ENCODE assay signal across 15 cellular contexts in the genomic region with DNA sequence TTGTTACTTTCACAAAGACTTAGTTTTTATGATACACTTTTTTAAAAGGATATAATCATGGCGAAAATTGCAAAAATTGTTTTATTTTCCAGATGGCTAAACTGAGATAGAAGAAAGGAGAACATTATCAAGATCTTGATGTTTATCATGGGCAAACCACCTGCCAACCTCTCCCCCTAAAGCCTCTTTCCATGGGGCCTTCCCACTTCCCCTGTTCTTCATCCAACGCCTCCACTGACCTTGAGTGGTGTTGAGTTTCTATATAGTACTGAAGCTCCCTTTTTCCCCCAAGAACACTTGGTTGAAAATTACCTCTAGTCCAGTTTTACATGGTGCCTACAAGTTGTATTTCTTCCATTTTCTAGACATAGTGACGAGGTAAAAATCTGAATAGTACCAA. TPM values are rescaled to one million over a fixed set of nuclear protein-coding genes. Genes with fewer than 3 reads are reported as not detected.
A peak's percentile ranks its signal among the peaks of the same experiment; 100 is the strongest.
DNase-seq lines count a peak whose midpoint lies in the region; ATAC-seq and TF ChIP-seq lines count a peak whose summit lies in the region.
"Had no signal": no experiment of that assay in that cellular context is flagged by ENCODE, and none has a peak within 500 bp of the region (broad histone marks: within the 10 kb centered on the region; RNA-seq: fewer than 3 reads in every experiment).

No MANE protein-coding gene starts in this region.

- H3K27me3 ChIP-seq in heart right ventricle (no peaks in the 10 kb centered on the region), adrenal gland (no peaks in the 10 kb centered on the region), uterus (no peaks in the 10 kb centered on the region)

- H3K4me1 ChIP-seq in heart right ventricle (peaks cover 7 to 86% (median 82%) of the 10 kb centered on the region in 9 donors), adrenal gland (replicated peaks in 1 of 2) (peaks cover 41 to 73% of the 10 kb centered on the region in 2 donors), uterus (peaks cover 7 to 29% of the 10 kb centered on the region in 2 donors)

- no peak overlapping the region for H3K4me3 Mint-ChIP-seq in natural killer cell
- H3K4me3 Mint-ChIP-seq: activated CD4-positive, alpha-beta memory T cell treated with anti-CD3 and anti-CD28 coated beads, Interleukin-2, amount 10 ng/mL, durations not matched to agents 7 days and 5 days; activated naive CD4-positive, alpha-beta T cell treated with anti-CD3 and anti-CD28 coated beads for 36 hours had no signal

- no peak for ATAC-seq in heart right ventricle
- ATAC-seq in natural killer cell: no peak
- ATAC-seq in GM18519 (IDR thresholded peaks at IDR 0.05; ENCODE audit: low FRiP score, unreplicated experiment): no peak
- ATAC-seq in HG03025 (IDR thresholded peaks at IDR 0.05; ENCODE audit: low FRiP score, unreplicated experiment): no peak
- ATAC-seq: sciatic nerve had no signal

- WGBS in heart right ventricle, 2 donors: 41 to 57% methylated on average over 3 of the region's 3 CpGs
- 46 to 76% (median 49%) methylated on average over 3 of the region's 3 CpGs for WGBS in adrenal gland, 4 donors

- H3K27ac Mint-ChIP-seq in natural killer cell: peak overlapping the region; percentile 33 to 35
- H3K27ac Mint-ChIP-seq: activated CD4-positive, alpha-beta memory T cell treated with anti-CD3 and anti-CD28 coated beads, Interleukin-2, amount 10 ng/mL, durations not matched to agents 7 days and 5 days; activated naive CD4-positive, alpha-beta T cell treated with anti-CD3 and anti-CD28 coated beads for 36 hours had no signal

- H3K36me3 ChIP-seq in heart right ventricle (no peaks in the 10 kb centered on the region), adrenal gland (replicated peaks in 1 of 2) (no peaks in the 10 kb centered on the region), uterus (no peaks in the 10 kb centered on the region)

- intact Hi-C loops in heart right ventricle (cut with DNase I): no loop called here
- intact Hi-C loops in cardiac septum (cut with DNase I): no loop called here
- intact Hi-C loops in adrenal gland (cut with DNase I): no loop called here
- intact Hi-C loops in natural killer cell (cut with micrococcal nuclease): no loop called here
- intact Hi-C loops in uterus (cut with DNase I; ENCODE audit: low total_unique reads): no loop called here

- H3K9me3 Mint-ChIP-seq in natural killer cell: no peaks in the 10 kb centered on the region
- H3K9me3 Mint-ChIP-seq: activated CD4-positive, alpha-beta memory T cell treated with anti-CD3 and anti-CD28 coated beads, Interleukin-2, amount 10 ng/mL, durations not matched to agents 7 days and 5 days; activated naive CD4-positive, alpha-beta T cell treated with anti-CD3 and anti-CD28 coated beads for 36 hours had no signal

- H3K27ac ChIP-seq in heart right ventricle (peak overlapping the region in 7 of 10 donors; percentile 8 to 90 (median 58)), adrenal gland (peak overlapping the region in 4 of 5 donors; percentile 20 to 91 (median 28)), uterus (peak overlapping the region; percentile 94 to 95)

- no peaks in the 10 kb centered on the region for H3K9me3 ChIP-seq in heart right ventricle
- H3K9me3 ChIP-seq in adrenal gland (replicated peaks in 1 of 3): no peaks in the 10 kb centered on the region
- no peaks in the 10 kb centered on the region for H3K9me3 ChIP-seq in uterus

- TF ChIP-seq CTCF in heart right ventricle (IDR thresholded peaks at IDR 0.05): no peak
- no peak for TF ChIP-seq CTCF in adrenal gland (IDR thresholded peaks at IDR 0.05)
- no peak for TF ChIP-seq CTCF in natural killer cell (IDR thresholded peaks at IDR 0.05)
- TF ChIP-seq CTCF in uterus (IDR thresholded peaks at IDR 0.05): no peak

- H3K4me3 ChIP-seq in heart right ventricle (peak overlapping the region in 1 of 10 donors; percentile 5), adrenal gland (no peak overlapping the region), uterus (no peak overlapping the region)

- peaks cover 67 to 71% of the 10 kb centered on the region in 2 donors for H3K4me1 Mint-ChIP-seq in natural killer cell

- TF ChIP-seq POLR2A in adrenal gland (IDR thresholded peaks at IDR 0.05): no peak
- TF ChIP-seq POLR2A in uterus (IDR thresholded peaks at IDR 0.05): no peak

- H3K36me3 Mint-ChIP-seq in natural killer cell: no peaks in the 10 kb centered on the region

- no peaks in the 10 kb centered on the region for H3K27me3 Mint-ChIP-seq in natural killer cell (ENCODE audit: low read depth in 2 of 2)
- H3K27me3 Mint-ChIP-seq: activated CD4-positive, alpha-beta memory T cell treated with anti-CD3 and anti-CD28 coated beads, Interleukin-2, amount 10 ng/mL, durations not matched to agents 7 days and 5 days had no signal

- DNase-seq in heart right ventricle (no peak), cardiac septum (ENCODE audit: low spot score) (no peak), adrenal gland (no peak), natural killer cell (no peak), uterus (no peak)
- no peak for DNase-seq in stimulated activated naive CD4-positive, alpha-beta T cell (lab: John Stamatoyannopoulos, UW)
- DNase-seq: activated CD4-positive, alpha-beta memory T cell treated with anti-CD3 and anti-CD28 coated beads, Interleukin-2, amount 10 ng/mL, durations not matched to agents 7 days and 5 days; DMS53; MM.1S; RPMI8226; T1000 had no signal

RNA-seq across cellular contexts. Expression of gene CREB3L2, which starts 5.0 kb away (rescaled TPM):
- total RNA-seq in heart right ventricle (10 to 100 TPM; 16.1 to 34.2 (median 23.7) TPM), cardiac septum (30.1 TPM), adrenal gland (100 to 1,000 TPM in 4 of 8 donors, 10 to 100 TPM in 4; 44.0 to 169 (median 102) TPM), natural killer cell (10 to 100 TPM; 45.9 to 54.6 (median 52.5) TPM), uterus (100 to 1,000 TPM in 1 of 4 donors, 10 to 100 TPM in 3; 24.7 to 185 (median 41.1) TPM)
- polyA plus RNA-seq in heart right ventricle (1 to 10 TPM; 4.2 to 8.4 TPM), adrenal gland (10 to 100 TPM; 11.4 to 71.1 (median 13.1) TPM)

Comparison
In these comparisons a context has a peak if more than half of its experiments do, and no peak if none do; other contexts are left out.
1. H3K27ac ChIP-seq: peak in every context shown above with its lines; median percentile 94 in uterus; 58 in heart right ventricle; 28 in adrenal gland.